8 cellular contexts compared by ENCODE assay signal in genomic region chr2:231900486-231900942, GRCh38. TPM values are rescaled to one million over a fixed set of nuclear protein-coding genes. Genes with fewer than 3 reads are reported as not detected.
DNase-seq lines count a peak whose midpoint lies in the region; ATAC-seq and TF ChIP-seq lines count a peak whose summit lies in the region.

No MANE protein-coding gene starts in this region.

- H3K27me3 Mint-ChIP-seq in natural killer cell (ENCODE audit: low read depth in 2 of 2): peaks cover 0 to 4% of the 10 kb centered on the region in 2 donors

- H3K4me1 Mint-ChIP-seq in natural killer cell: no peaks in the 10 kb centered on the region

- H3K27ac Mint-ChIP-seq in natural killer cell: no peak overlapping the region

- no peaks in the 10 kb centered on the region for H3K36me3 Mint-ChIP-seq in natural killer cell

- no peaks in the 10 kb centered on the region for H3K9me3 Mint-ChIP-seq in natural killer cell

- intact Hi-C loops in natural killer cell (cut with micrococcal nuclease): no loop called here

- peak; percentile 89 for DNase-seq in DMS 273 (lab: John Stamatoyannopoulos, UW; ENCODE audit: unreplicated experiment)
- DNase-seq in DMS 273 treated with DMSO at 0.1 percent for 48 hours (lab: John Stamatoyannopoulos, UW): no peak
- peak; percentile 65 for DNase-seq in NOMO-1 treated with dmso at 0.1 percent for 144 hours (lab: John Stamatoyannopoulos, UW; ENCODE audit: unreplicated experiment)
- DNase-seq in activated CD8-positive, alpha-beta memory T cell treated with anti-CD3 and anti-CD28 coated beads, Interleukin-2, amount 50 U/mL, for 4 hours: peak; percentile 59
- peak; percentile 47 for DNase-seq in fibroblast of gingiva (ENCODE audit: low read depth)
- peak; percentile 54 for DNase-seq in natural killer cell
- peak; percentile 20 for DNase-seq in stromal cell of bone marrow (ENCODE audit: low read depth)

- no peak overlapping the region for H3K4me3 Mint-ChIP-seq in natural killer cell

- ATAC-seq in natural killer cell: peak in 2 of 3 donors; percentile 53 to 76
- no peak for ATAC-seq in GM18873 (IDR thresholded peaks at IDR 0.05; ENCODE audit: low FRiP score, unreplicated experiment)

- peak; percentile 62 for TF ChIP-seq CTCF in natural killer cell (IDR thresholded peaks at IDR 0.05)

RNA-seq across cellular contexts. Expression of gene NPPC, which starts 25.7 kb away (rescaled TPM):
- total RNA-seq in natural killer cell: not detected
